8 cellular contexts compared by ENCODE assay signal in the genomic region with DNA sequence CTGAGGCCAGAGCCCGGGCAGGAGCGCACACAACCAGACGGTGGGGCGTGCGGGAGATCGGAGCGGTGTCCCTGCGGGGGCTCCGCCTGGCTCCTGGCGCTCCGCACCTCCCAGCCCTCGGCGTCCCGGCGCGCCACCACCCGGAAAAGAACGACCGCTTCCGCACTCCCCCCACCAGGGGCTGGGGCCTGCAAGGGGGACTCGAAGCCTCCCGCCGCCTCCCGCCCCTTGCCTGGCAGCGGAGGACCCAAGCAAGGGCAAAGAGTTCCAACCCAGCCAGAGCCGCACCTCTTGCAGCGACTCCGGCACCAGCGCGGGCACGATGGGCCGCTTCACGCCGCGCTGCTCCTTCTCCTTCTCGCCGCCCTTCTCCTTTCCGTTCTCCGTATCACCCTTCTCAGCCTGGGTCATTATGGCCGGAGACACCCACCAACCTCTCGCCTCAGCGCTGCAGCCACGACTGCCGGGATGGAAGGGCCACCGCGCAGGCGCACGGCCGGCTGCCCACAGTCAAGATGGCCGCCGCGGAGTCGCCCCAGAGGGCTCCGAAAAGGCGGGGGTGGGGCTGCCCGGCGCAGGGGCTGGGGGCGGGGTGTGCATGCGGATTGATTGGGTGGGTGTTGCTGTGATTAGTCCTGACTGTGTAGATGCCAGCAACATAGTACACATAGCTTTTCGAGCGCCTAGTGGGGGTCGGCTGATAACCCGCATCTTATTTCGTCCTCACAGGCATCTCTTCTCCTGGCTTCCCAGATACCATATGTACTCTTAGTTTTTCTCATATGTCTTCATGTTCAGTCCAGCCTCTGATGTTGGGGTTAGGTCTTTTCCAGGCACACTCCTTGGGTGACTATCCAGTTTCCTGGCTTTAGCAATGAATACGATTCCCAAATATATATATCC. TPM values are rescaled to one million over a fixed set of nuclear protein-coding genes. Genes with fewer than 3 reads are reported as not detected.
DNase-seq lines count a peak whose midpoint lies in the region; ATAC-seq and TF ChIP-seq lines count a peak whose summit lies in the region.

A gene with protein sequence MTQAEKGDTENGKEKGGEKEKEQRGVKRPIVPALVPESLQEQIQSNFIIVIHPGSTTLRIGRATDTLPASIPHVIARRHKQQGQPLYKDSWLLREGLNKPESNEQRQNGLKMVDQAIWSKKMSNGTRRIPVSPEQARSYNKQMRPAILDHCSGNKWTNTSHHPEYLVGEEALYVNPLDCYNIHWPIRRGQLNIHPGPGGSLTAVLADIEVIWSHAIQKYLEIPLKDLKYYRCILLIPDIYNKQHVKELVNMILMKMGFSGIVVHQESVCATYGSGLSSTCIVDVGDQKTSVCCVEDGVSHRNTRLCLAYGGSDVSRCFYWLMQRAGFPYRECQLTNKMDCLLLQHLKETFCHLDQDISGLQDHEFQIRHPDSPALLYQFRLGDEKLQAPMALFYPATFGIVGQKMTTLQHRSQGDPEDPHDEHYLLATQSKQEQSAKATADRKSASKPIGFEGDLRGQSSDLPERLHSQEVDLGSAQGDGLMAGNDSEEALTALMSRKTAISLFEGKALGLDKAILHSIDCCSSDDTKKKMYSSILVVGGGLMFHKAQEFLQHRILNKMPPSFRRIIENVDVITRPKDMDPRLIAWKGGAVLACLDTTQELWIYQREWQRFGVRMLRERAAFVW (minus strand): TSS at position 462 of the 903 bp plus-strand sequence. CDS start 51 bp downstream, at position 411.

- H3K27me3 ChIP-seq in spleen (replicated peaks in 1 of 7) = no peaks in the 10 kb centered on the region

- peak; percentile 26 to 41 (median 30) for TF ChIP-seq POLR2A in spleen (IDR thresholded peaks at IDR 0.05)

- H3K36me3 ChIP-seq in spleen = peaks cover 2 to 70% (median 60%) of the 10 kb centered on the region in 6 donors

- H3K27ac ChIP-seq in caudate nucleus (ENCODE audit: low read depth, low read length) = peak within 1 kb of the TSS; percentile 87
- H3K27ac ChIP-seq in spleen = peak within 1 kb of the TSS; percentile 85 to 94 (median 90)

- peak within 1 kb of the TSS; percentile 92 for H3K27ac Mint-ChIP-seq in activated B cell treated with CpG ODN at 0.5 μM for 24 hours

- TF ChIP-seq CTCF in activated B cell treated with CpG ODN at 0.5 μM for 24 hours (IDR thresholded peaks at IDR 0.05) (no peak), spleen (IDR thresholded peaks at IDR 0.05 in 8 of 11, conservative IDR thresholded peaks at IDR 0.05 in 3 of 11) (peak in 4 of 11 experiments; percentile 16 to 45 (median 24))

- H3K9me3 Mint-ChIP-seq in activated B cell treated with CpG ODN at 0.5 μM for 24 hours = no peaks in the 10 kb centered on the region

- H3K36me3 Mint-ChIP-seq in activated B cell treated with CpG ODN at 0.5 μM for 24 hours (ENCODE audit: low read depth) = peaks cover 64% of the 10 kb centered on the region

- peak within 1 kb of the TSS; percentile 81 to 95 (median 90) for H3K4me3 ChIP-seq in spleen

- DNase-seq in A172 (ENCODE audit: low spot score) = peak; percentile 59
- DNase-seq in NCI-H2227 treated with DMSO at 0.1 percent for 48 hours (lab: John Stamatoyannopoulos, UW) = peak; percentile 76
- DNase-seq in activated B cell treated with CpG ODN at 0.5 μM for 24 hours = peak; percentile 88
- DNase-seq in caudate nucleus (lab: John Stamatoyannopoulos, UW) = peak in 60 of 61 donors; percentile 10 to 91 (median 81)
- peak; percentile 80 for DNase-seq in iris pigment epithelial cell (ENCODE audit: low read depth)
- peak; percentile 96 for DNase-seq in spleen

- peak; percentile 60 for ATAC-seq in GM18520 (IDR thresholded peaks at IDR 0.05; ENCODE audit: unreplicated experiment)
- ATAC-seq in HG03060 (IDR thresholded peaks at IDR 0.05; ENCODE audit: low read depth, unreplicated experiment) = peak; percentile 45
- ATAC-seq in activated B cell treated with CpG ODN at 0.5 μM for 24 hours (ENCODE audit: low read depth) = peak; percentile 93

- no peaks in the 10 kb centered on the region for H3K9me3 ChIP-seq in spleen

- no peaks in the 10 kb centered on the region for H3K27me3 Mint-ChIP-seq in activated B cell treated with CpG ODN at 0.5 μM for 24 hours

- POLR2A ChIA-PET in activated B cell treated with CpG ODN at 0.5 μM for 24 hours (lab: Charles Lee) = interaction anchor here (0.7 to 4.3 kb wide), 4 partner anchors 9 to 534 kb away, joined by 3 to 52 read pairs (median 4); a partner anchor contains a TSS

- peaks cover 11 to 36% (median 16%) of the 10 kb centered on the region in 6 donors for H3K4me1 ChIP-seq in spleen

- WGBS in spleen, 5 donors = 1 to 2% (median 2%) methylated on average over 43 to 65 of the region's 65 CpGs

- intact Hi-C loops in activated B cell treated with CpG ODN at 0.5 μM for 24 hours (cut with micrococcal nuclease) = loop anchor here (1.0 kb wide), 1 partner anchor 9 kb away; a partner anchor contains a TSS
- intact Hi-C loops in spleen (cut with DNase I; ENCODE audit: low total_unique reads) = no loop called here

- H3K4me3 Mint-ChIP-seq in activated B cell treated with CpG ODN at 0.5 μM for 24 hours = peak within 1 kb of the TSS; percentile 100

- peaks cover 23% of the 10 kb centered on the region for H3K4me1 Mint-ChIP-seq in activated B cell treated with CpG ODN at 0.5 μM for 24 hours

- CTCF ChIA-PET in activated B cell treated with CpG ODN at 0.5 μM for 24 hours (lab: Charles Lee) = no interaction called here

RNA-seq across cellular contexts. Expression of the gene that starts here (rescaled TPM):
- 20.2 and 24.1 TPM in 2 replicates for total RNA-seq in A172 (2014; rRNA removed; shearing (Covaris generic))
- total RNA-seq in activated B cell treated with CpG ODN at 0.5 μM for 24 hours (42.0 and 42.7 TPM in 2 replicates), spleen (10 to 100 TPM; 22.5 to 33.7 (median 23.9) TPM)
- polyA plus RNA-seq in spleen = 10 to 100 TPM; 10.5 to 14.9 (median 11.3) TPM

Comparison
In these comparisons a context has a peak if more than half of its experiments do, and no peak if none do; other contexts are left out.
1. Peak in every context shown above with its lines: DNase-seq, ATAC-seq, H3K4me3 ChIP-seq and H3K27ac ChIP-seq.